Comparison of ENCODE assay signal across 9 cellular contexts in the genomic region with DNA sequence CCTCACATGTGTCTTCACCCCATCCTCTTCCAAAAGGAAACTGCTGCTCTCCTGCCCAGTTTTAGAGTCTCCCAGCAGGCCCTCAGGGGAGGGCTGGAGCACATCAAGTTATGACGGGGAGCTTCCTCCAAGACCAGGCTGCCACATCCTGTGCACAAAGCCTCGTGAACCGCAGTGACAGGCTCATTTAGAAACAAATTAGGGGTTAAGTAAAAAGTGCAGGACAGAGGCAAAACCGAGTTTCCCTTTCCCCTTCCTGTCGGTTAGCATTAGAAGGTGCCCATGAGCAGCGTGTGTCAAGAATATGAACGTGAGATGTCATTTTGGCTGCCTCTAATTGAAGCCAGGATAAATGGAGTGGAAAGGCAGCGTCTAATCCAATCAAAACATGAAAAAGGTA.
DNase-seq lines count a peak whose midpoint lies in the region; ATAC-seq, FAIRE-seq and TF ChIP-seq lines count a peak whose summit lies in the region.
"Had no signal": no experiment of that assay in that cellular context is flagged by ENCODE, and none has a peak within 500 bp of the region (broad histone marks: within the 10 kb centered on the region; RNA-seq: fewer than 3 reads in every experiment).

No MANE protein-coding gene starts in this region.

- H3K9me1 ChIP-seq in keratinocyte (ENCODE audit: control insufficient read depth, extremely low read depth, insufficient read depth, low read length) = no peaks in the 10 kb centered on the region

- H3K4me3 ChIP-seq in keratinocyte (ENCODE audit: control insufficient read depth in 2 of 3, extremely low read depth in 1 of 3, insufficient read depth in 2 of 3, low read depth in 1 of 3, low read length in 3 of 3) (no peak overlapping the region), trophoblast cell (ENCODE audit: low read depth, low read length) (no peak overlapping the region)
- H3K4me3 ChIP-seq: right lobe of liver had no signal

- H4K8ac ChIP-seq in trophoblast cell (ENCODE audit: low read depth, low read length) = no peak overlapping the region

- H3K4me1 ChIP-seq in keratinocyte (ENCODE audit: control insufficient read depth, extremely low read depth, insufficient read depth, low read length) (peaks cover 29% of the 10 kb centered on the region), trophoblast cell (ENCODE audit: control insufficient read depth in 1 of 2, insufficient read depth in 2 of 2, low read length in 2 of 2) (peaks cover 2 to 5% of the 10 kb centered on the region in 2 experiments)
- H3K4me1 ChIP-seq: right lobe of liver had no signal

- no peak for TF ChIP-seq CTCF in keratinocyte (optimal IDR thresholded peaks at IDR 0.05 in 1 of 3, IDR thresholded peaks at IDR 0.05 in 1 of 3, conservative IDR thresholded peaks at IDR 0.05 in 1 of 3; ENCODE audit: extremely low read depth in 1 of 3, insufficient read depth in 2 of 3, low read length in 3 of 3)

- H3K79me1 ChIP-seq in trophoblast cell (ENCODE audit: low read length) = no peaks in the 10 kb centered on the region

- no peak overlapping the region for H3K4me2 ChIP-seq in keratinocyte (ENCODE audit: control insufficient read depth, extremely low read depth, insufficient read depth, low read depth, low read length)
- H3K4me2 ChIP-seq in trophoblast cell (ENCODE audit: low read length) = no peak overlapping the region

- H3K27ac ChIP-seq in keratinocyte (ENCODE audit: control insufficient read depth, insufficient read depth, low read length) = no peak overlapping the region
- no peak overlapping the region for H3K27ac ChIP-seq in trophoblast cell (ENCODE audit: low read depth, low read length)
- H3K27ac ChIP-seq: right lobe of liver had no signal

- ATAC-seq in GM18867 (IDR thresholded peaks at IDR 0.05; ENCODE audit: unreplicated experiment) (peak; percentile 60), HG02642 (IDR thresholded peaks at IDR 0.05; ENCODE audit: poor library complexity, unreplicated experiment) (peak; percentile 88), GM21526 (IDR thresholded peaks at IDR 0.05; ENCODE audit: low FRiP score, unreplicated experiment) (no peak)

- peak; percentile 17 for FAIRE-seq in keratinocyte (lab: Jason Lieb, UNC)

- intact Hi-C loops in head of caudate nucleus (cut with DNase I) = no loop called here

- H3K4ac ChIP-seq in trophoblast cell (ENCODE audit: low read depth, low read length) = no peak overlapping the region

- H2AK5ac ChIP-seq in trophoblast cell (ENCODE audit: low read length) = no peak overlapping the region

- DNase-seq in NCI-H1417 (lab: John Stamatoyannopoulos, UW) = peak in 2 of 3 experiments; percentile 52 to 88
- no peak for DNase-seq in keratinocyte (ENCODE audit: low read depth, low spot score)
- no peak for DNase-seq in trophoblast cell
- no peak for DNase-seq in NCI-H187 treated with DMSO at 0.1 percent for 48 hours (lab: John Stamatoyannopoulos, UW)
- DNase-seq in head of caudate nucleus = no peak
- DNase-seq: right lobe of liver had no signal

- H4K20me1 ChIP-seq in keratinocyte (ENCODE audit: control insufficient read depth, extremely low read depth, insufficient read depth, low read length) = no peaks in the 10 kb centered on the region

- H3K79me2 ChIP-seq in keratinocyte (ENCODE audit: control insufficient read depth, insufficient read depth, low read length) = no peaks in the 10 kb centered on the region
- no peaks in the 10 kb centered on the region for H3K79me2 ChIP-seq in trophoblast cell (ENCODE audit: control insufficient read depth, insufficient read depth, low read length, poor library complexity)

- H3K9me3 ChIP-seq in keratinocyte (ENCODE audit: control insufficient read depth, low read depth, low read length) (peaks cover 8% of the 10 kb centered on the region), trophoblast cell (ENCODE audit: insufficient read depth, low read depth, low read length) (peaks cover 9% of the 10 kb centered on the region)
- H3K9me3 ChIP-seq: right lobe of liver had no signal

- H3K27me3 ChIP-seq in keratinocyte (ENCODE audit: control insufficient read depth, extremely low read depth, insufficient read depth, low read length) (no peaks in the 10 kb centered on the region), trophoblast cell (ENCODE audit: insufficient read depth, low read length) (no peaks in the 10 kb centered on the region)
- H3K27me3 ChIP-seq: right lobe of liver had no signal

- H3K9ac ChIP-seq in keratinocyte (ENCODE audit: control insufficient read depth, extremely low read depth, insufficient read depth, low read length) (no peak overlapping the region), trophoblast cell (ENCODE audit: low read length) (no peak overlapping the region)

- no peak overlapping the region for H4K91ac ChIP-seq in trophoblast cell (ENCODE audit: low read depth, low read length)

- dilution Hi-C loops in keratinocyte (cut with MboI; ENCODE audit: extremely low pct_ligation_motif_present, low sequenced_read_pairs) = no loop called here

- H2BK12ac ChIP-seq in trophoblast cell (ENCODE audit: low read length) = no peak overlapping the region

- no peak overlapping the region for H2BK5ac ChIP-seq in trophoblast cell (ENCODE audit: low read depth, low read length, poor library complexity)

- H2BK120ac ChIP-seq in trophoblast cell (ENCODE audit: insufficient read depth, low read length, poor library complexity) = no peak overlapping the region

- H3K23ac ChIP-seq in trophoblast cell (ENCODE audit: low read length) = no peak overlapping the region

- no peak overlapping the region for H4K12ac ChIP-seq in trophoblast cell (ENCODE audit: low read depth, low read length)

- no CpG with 5 or more reads among the region's 8 CpGs for WGBS in trophoblast cell (ENCODE audit: extremely low coverage, insufficient coverage, insufficient read length)

- H2AFZ ChIP-seq in keratinocyte (ENCODE audit: control insufficient read depth, low read length) (peak overlapping the region; percentile 21), trophoblast cell (ENCODE audit: insufficient read depth, low read length, poor library complexity) (no peak overlapping the region)

- H3K14ac ChIP-seq in trophoblast cell (ENCODE audit: low read length) = no peak overlapping the region

- H3K18ac ChIP-seq in trophoblast cell (ENCODE audit: low read length) = no peak overlapping the region

- H3K36me3 ChIP-seq in keratinocyte (ENCODE audit: control insufficient read depth in 2 of 2, extremely low read depth in 1 of 2, insufficient read depth in 2 of 2, low read length in 2 of 2) = no peaks in the 10 kb centered on the region
- H3K36me3 ChIP-seq in trophoblast cell (ENCODE audit: control insufficient read depth in 1 of 2, insufficient read depth in 2 of 2, low read length in 2 of 2) = no peaks in the 10 kb centered on the region
- H3K36me3 ChIP-seq: right lobe of liver had no signal

Comparison
In these comparisons a context has a peak if more than half of its experiments do, and no peak if none do; other contexts are left out.
1. DNase-seq: peak in NCI-H1417 (2 of 3); none in keratinocyte (single experiment), trophoblast cell (0 of 2), NCI-H187 treated with DMSO at 0.1 percent for 48 hours (single experiment) and head of caudate nucleus (0 of 42).